In the genomic region with DNA sequence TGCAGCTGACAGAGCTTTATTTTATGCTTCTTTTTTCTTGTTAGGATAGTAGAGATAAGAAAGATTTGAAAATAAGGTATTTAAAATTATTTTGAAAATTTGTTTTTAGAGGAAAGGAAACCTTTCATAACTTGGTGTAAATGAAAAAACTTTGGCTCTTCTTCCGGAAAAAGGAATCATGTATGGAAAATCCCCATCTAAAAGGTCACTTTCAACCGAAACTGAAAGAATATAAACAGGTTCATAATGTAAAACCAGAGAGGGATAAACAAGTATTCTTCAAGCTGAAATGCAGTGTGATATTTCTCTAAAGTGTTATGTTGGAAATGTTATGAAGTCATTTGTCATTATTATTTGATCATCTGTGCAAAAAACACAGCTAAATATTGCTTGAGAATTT, we compare ENCODE assay signal across 25 cellular contexts.
"Had no signal": no experiment of that assay in that cellular context is flagged by ENCODE, and none has a peak within 500 bp of the region (broad histone marks: within the 10 kb centered on the region; RNA-seq: fewer than 3 reads in every experiment).

No MANE protein-coding gene starts in this region.

- H3K27me3 Mint-ChIP-seq: dendritic cell treated with granulocyte-macrophage colony-stimulating factor and Interleukin-4, amounts not matched to agents 40 ng/mL and 50 ng/mL, for 4 days; memory B cell had no signal

- H3K4me3 ChIP-seq: colonic mucosa, dorsolateral prefrontal cortex, esophagus muscularis mucosa, gastroesophageal sphincter, heart right ventricle, left lung, lower lobe of right lung had no signal

- H3K36me3 ChIP-seq: colonic mucosa, esophagus muscularis mucosa, gastroesophageal sphincter, heart right ventricle, left lung, lower lobe of right lung had no signal

- H3K9me3 ChIP-seq: colonic mucosa, esophagus muscularis mucosa, gastroesophageal sphincter, heart right ventricle, left lung, lower lobe of right lung had no signal

- H3K4me1 ChIP-seq: colonic mucosa, foreskin keratinocyte, left lung had no signal

- H3K27ac Mint-ChIP-seq: dendritic cell treated with granulocyte-macrophage colony-stimulating factor and Interleukin-4, amounts not matched to agents 40 ng/mL and 50 ng/mL, for 4 days; memory B cell; naive thymus-derived CD4-positive, alpha-beta T cell had no signal

- ATAC-seq: foreskin keratinocyte; gastroesophageal sphincter; heart right ventricle; left cardiac atrium; left lung; left ventricle myocardium superior; lower lobe of right lung; naive thymus-derived CD4-positive, alpha-beta T cell had no signal

- H3K4me3 Mint-ChIP-seq: dendritic cell treated with granulocyte-macrophage colony-stimulating factor and Interleukin-4, amounts not matched to agents 40 ng/mL and 50 ng/mL, for 4 days; memory B cell; naive thymus-derived CD4-positive, alpha-beta T cell had no signal

- DNase-seq: colonic mucosa; cortex of kidney; dorsolateral prefrontal cortex; effector CD4-positive, alpha-beta T cell; effector memory CD4-positive, alpha-beta T cell; foreskin keratinocyte; head of caudate nucleus; heart right ventricle; hippocampal formation; left cardiac atrium; left lung; left ventricle myocardium superior; lower lobe of right lung; mammary epithelial cell; mesendoderm; midbrain; naive thymus-derived CD4-positive, alpha-beta T cell had no signal

- H3K27ac ChIP-seq: colonic mucosa, dorsolateral prefrontal cortex, esophagus muscularis mucosa, foreskin keratinocyte, gastroesophageal sphincter, heart right ventricle, left lung, lower lobe of right lung had no signal

- H3K27me3 ChIP-seq: colonic mucosa, dorsolateral prefrontal cortex, esophagus muscularis mucosa, foreskin keratinocyte, gastroesophageal sphincter, heart right ventricle, left lung had no signal

- H3K36me3 Mint-ChIP-seq: memory B cell had no signal

- H3K9me3 Mint-ChIP-seq: dendritic cell treated with granulocyte-macrophage colony-stimulating factor and Interleukin-4, amounts not matched to agents 40 ng/mL and 50 ng/mL, for 4 days; memory B cell had no signal

- FAIRE-seq: endothelial cell of umbilical vein, frontal cortex, islet of Langerhans, keratinocyte had no signal
